Comparison of ENCODE assay signal across 6 cellular contexts in the genomic region with DNA sequence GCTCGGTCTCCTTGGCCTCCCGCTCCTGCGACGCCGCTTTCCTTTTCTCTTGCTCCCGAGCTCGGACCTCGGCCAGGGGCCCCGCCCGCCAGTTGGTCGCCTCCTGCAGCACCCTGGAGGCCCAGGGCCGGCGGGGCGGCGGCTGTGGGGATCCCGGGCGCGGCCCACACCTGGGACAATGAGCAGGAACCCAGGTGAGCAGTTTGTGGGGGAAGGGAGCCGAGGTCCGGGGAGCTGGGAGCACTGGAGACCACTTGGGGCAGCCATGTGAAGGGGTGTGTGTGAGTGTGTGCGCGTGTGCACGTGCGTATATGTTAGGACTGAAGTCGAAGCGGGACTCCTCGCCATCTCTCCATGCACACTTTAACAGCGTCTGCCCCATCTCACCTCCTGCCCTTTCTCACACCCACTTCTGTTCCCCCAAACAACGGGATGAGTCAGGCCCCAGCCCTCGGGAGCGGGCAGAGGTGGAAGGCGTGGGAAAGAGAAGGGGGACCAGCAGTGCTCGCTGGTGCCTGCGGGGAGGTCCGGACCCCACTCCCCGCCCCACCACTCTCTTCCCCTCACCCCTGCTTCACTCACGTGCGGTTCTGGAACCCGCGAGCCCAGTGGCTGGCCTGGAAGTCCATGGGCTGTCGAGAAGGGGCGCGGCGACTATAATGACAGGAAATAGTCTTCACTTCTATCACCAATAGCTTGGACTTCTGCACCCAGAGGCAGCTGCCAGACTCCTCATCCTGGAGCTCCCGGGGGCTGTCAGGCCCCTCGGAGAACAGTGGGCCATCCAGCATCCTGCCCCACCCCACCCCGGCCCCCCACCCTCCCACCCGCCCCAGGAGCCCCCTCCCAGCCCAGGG. TPM values are rescaled to one million over a fixed set of nuclear protein-coding genes. Genes with fewer than 3 reads are reported as not detected.
DNase-seq lines count a peak whose midpoint lies in the region; ATAC-seq and TF ChIP-seq lines count a peak whose summit lies in the region.

No MANE protein-coding gene starts in this region.

- intact Hi-C loops in MCF 10A (cut with micrococcal nuclease): loop anchor here (10.0 kb wide), 1 partner anchor 104 kb away; no protein-coding TSS in a partner anchor

- POLR2A ChIA-PET in MCF 10A (lab: Yijun Ruan, JAX): interaction anchor here (0.8 to 1.2 kb wide), 2 partner anchors 19 to 146 kb away, joined by 3 read pairs; no protein-coding TSS in a partner anchor

- TF ChIP-seq CTCF in DOHH2 (IDR thresholded peaks at IDR 0.05; ENCODE audit: low read depth, low read length, poor library complexity, severe bottlenecking): no peak
- no peak for TF ChIP-seq CTCF in MCF 10A (IDR thresholded peaks at IDR 0.05; ENCODE audit: unreplicated experiment)
- TF ChIP-seq CTCF in neural progenitor cell (IDR thresholded peaks at IDR 0.05): no peak

- ATAC-seq in HG03342 (IDR thresholded peaks at IDR 0.05; ENCODE audit: unreplicated experiment) (peak; percentile 2), HG02981 (IDR thresholded peaks at IDR 0.05; ENCODE audit: unreplicated experiment) (no peak)

- H3K4me3 Mint-ChIP-seq in MCF 10A (ENCODE audit: unreplicated experiment) (no peak overlapping the region), neural progenitor cell (peak overlapping the region; percentile 78)

- H3K9me2 ChIP-seq in DOHH2 (replicated peaks; ENCODE audit: control insufficient read depth, low read length): no peaks in the 10 kb centered on the region

- BruUV-seq in MCF 10A (replicated peaks; lab: Mats Ljungman, UMichigan): no TSS peak

- no peaks in the 10 kb centered on the region for H3K9me3 ChIP-seq in DOHH2 (ENCODE audit: control insufficient read depth, insufficient read depth, low read length)
- H3K9me3 ChIP-seq in neural progenitor cell (ENCODE audit: low read depth): no peaks in the 10 kb centered on the region

- H3K27ac ChIP-seq in DOHH2 (ENCODE audit: low read depth, low read length): 0 out of 2 replicates have a peak overlapping the region, but pooled peaks have one; percentile 7
- H3K27ac ChIP-seq in neural progenitor cell: no peak overlapping the region

- H3K27me3 ChIP-seq in DOHH2 (ENCODE audit: control insufficient read depth, low read length): peaks cover 33% of the 10 kb centered on the region
- peaks cover 79% of the 10 kb centered on the region for H3K27me3 ChIP-seq in neural progenitor cell

- no peak overlapping the region for H3K27ac Mint-ChIP-seq in MCF 10A (ENCODE audit: low read depth, unreplicated experiment)
- H3K27ac Mint-ChIP-seq in neural progenitor cell: no peak overlapping the region

- H3K4me3 ChIP-seq in DOHH2 (ENCODE audit: low read length): peak overlapping the region; percentile 82
- peak overlapping the region; percentile 51 for H3K4me3 ChIP-seq in neural progenitor cell

- CTCF ChIA-PET in MCF 10A (lab: Yijun Ruan, JAX): interaction anchor here (0.6 to 2.4 kb wide), 3 partner anchors 11 to 29 kb away, joined by 3 to 14 read pairs (median 7); a partner anchor contains a TSS

- H3F3A ChIP-seq in DOHH2 (ENCODE audit: control insufficient read depth, insufficient read depth) (0 out of 2 replicates have a peak, but pooled peaks cover 7% of the 10 kb centered on the region), neural progenitor cell (ENCODE audit: low read depth) (peaks cover 34% of the 10 kb centered on the region)

- peak overlapping the region; percentile 81 for H2AFZ ChIP-seq in neural progenitor cell (replicated peaks)

- H3K9me3 Mint-ChIP-seq in MCF 10A (ENCODE audit: unreplicated experiment) (no peaks in the 10 kb centered on the region), neural progenitor cell (no peaks in the 10 kb centered on the region)

- H3K79me2 ChIP-seq in DOHH2 (ENCODE audit: control insufficient read depth, low read length) (0 out of 2 replicates have a peak, but pooled peaks cover 2% of the 10 kb centered on the region), neural progenitor cell (ENCODE audit: low read depth) (no peaks in the 10 kb centered on the region)

- DNase-seq in MCF 10A (ENCODE audit: unreplicated experiment): peak; percentile 49
- DNase-seq in neural progenitor cell (ENCODE audit: low spot score): peak; percentile 45
- no peak for DNase-seq in mesenteric fat pad (ENCODE audit: low spot score)

- H3K4me1 Mint-ChIP-seq in MCF 10A (ENCODE audit: insufficient read depth, unreplicated experiment) (peaks cover 14% of the 10 kb centered on the region), neural progenitor cell (peaks cover 43% of the 10 kb centered on the region)

- peaks cover 28% of the 10 kb centered on the region for H3K36me3 Mint-ChIP-seq in MCF 10A (ENCODE audit: insufficient read depth, unreplicated experiment)
- peaks cover 14% of the 10 kb centered on the region for H3K36me3 Mint-ChIP-seq in neural progenitor cell

- H3K27me3 Mint-ChIP-seq in MCF 10A (ENCODE audit: insufficient read depth, unreplicated experiment) (no peaks in the 10 kb centered on the region), neural progenitor cell (ENCODE audit: insufficient read depth, low read depth) (peaks cover 54% of the 10 kb centered on the region)

- H3K4me2 ChIP-seq in DOHH2 (ENCODE audit: low read length) (peak overlapping the region; percentile 96), neural progenitor cell (peak overlapping the region; percentile 81)

- H4K20me1 ChIP-seq in DOHH2 (ENCODE audit: control insufficient read depth, insufficient read depth, low read depth, low read length) (no peaks in the 10 kb centered on the region), neural progenitor cell (ENCODE audit: low read depth) (peaks cover 28% of the 10 kb centered on the region)

- H3K36me3 ChIP-seq in DOHH2 (ENCODE audit: control insufficient read depth, low read length): peaks cover 21% of the 10 kb centered on the region
- no peaks in the 10 kb centered on the region for H3K36me3 ChIP-seq in neural progenitor cell

- H3K4me1 ChIP-seq in DOHH2 (ENCODE audit: control insufficient read depth, low read length) (peaks cover 50% of the 10 kb centered on the region), neural progenitor cell (peaks cover 28% of the 10 kb centered on the region)

- H3K9ac ChIP-seq in neural progenitor cell: no peak overlapping the region

RNA-seq across cellular contexts. Expression of a gene that starts 0.5 kb away (rescaled TPM):
- total RNA-seq in MCF 10A (2022) (0.28 and 0.47 TPM in 2 replicates), neural progenitor cell (ENCODE audit: low replicate concordance) (0.25 TPM in 1 of 2 replicates, not detected in the other), mesenteric fat pad (0.10 TPM)

RNA-seq across cellular contexts. Expression of a gene that starts 19.9 kb away (rescaled TPM):
- 80.3 and 84.6 TPM in 2 replicates for total RNA-seq in MCF 10A (2022)
- total RNA-seq in neural progenitor cell (ENCODE audit: low replicate concordance): 32.4 and 41.8 TPM in 2 replicates
- 61.7 TPM for total RNA-seq in mesenteric fat pad

RNA-seq across cellular contexts. Expression of a gene that starts 20.6 kb away (rescaled TPM):
- total RNA-seq in MCF 10A (2022) (not detected in 2 replicates), neural progenitor cell (ENCODE audit: low replicate concordance) (0.56 TPM in 1 of 2 replicates, not detected in the other), mesenteric fat pad (not detected)

RNA-seq across cellular contexts. Expression of a gene that starts 27.2 kb away (rescaled TPM):
- 1.1 TPM in 1 of 2 replicates, not detected in the other for total RNA-seq in MCF 10A (2022)
- 0.07 and 1.2 TPM in 2 replicates for total RNA-seq in neural progenitor cell (ENCODE audit: low replicate concordance)
- 0.48 TPM for total RNA-seq in mesenteric fat pad

RNA-seq across cellular contexts. Expression of a gene that starts 41.4 kb away (rescaled TPM):
- 117 and 129 TPM in 2 replicates for total RNA-seq in MCF 10A (2022)
- 84.1 and 144 TPM in 2 replicates for total RNA-seq in neural progenitor cell (ENCODE audit: low replicate concordance)
- total RNA-seq in mesenteric fat pad: 149 TPM
